In genomic region chr2:177670791-177671528, GRCh38 we compare ENCODE assay signal across 17 cellular contexts.
DNase-seq lines count a peak whose midpoint lies in the region; ATAC-seq and TF ChIP-seq lines count a peak whose summit lies in the region.
"Had no signal": no experiment of that assay in that cellular context is flagged by ENCODE, and none has a peak within 500 bp of the region (broad histone marks: within the 10 kb centered on the region; RNA-seq: fewer than 3 reads in every experiment).

No MANE protein-coding gene starts in this region.

- in situ Hi-C loops in SK-MEL-5 (cut with HindIII; ENCODE audit: low pct_unique_long_range_greater_than_20kb, low sequenced_read_pairs) = no loop called here

- no peaks in the 10 kb centered on the region for H3K27me3 Mint-ChIP-seq in mesothelial cell of epicardium (ENCODE audit: low read depth)

- peaks cover 8% of the 10 kb centered on the region for H3K9me3 ChIP-seq in WERI-Rb-1 (ENCODE audit: severe bottlenecking)
- H3K9me3 ChIP-seq: thoracic aorta had no signal

- ATAC-seq in GM18511 (IDR thresholded peaks at IDR 0.05; ENCODE audit: unreplicated experiment) (peak; percentile 59), GM21737 (IDR thresholded peaks at IDR 0.05; ENCODE audit: unreplicated experiment) (peak; percentile 60)
- ATAC-seq: activated T-helper 17 cell treated with anti-CD3 and anti-CD28 coated beads, Interleukin-2, amount 50 U/mL, for 72 hours; effector memory CD8-positive, alpha-beta T cell had no signal

- DNase-seq in SK-MEL-5 (ENCODE audit: low read depth, low spot score) (peak; percentile 41), mesothelial cell of epicardium (ENCODE audit: low spot score in 2 of 2, unreplicated experiment in 2 of 2) (no peak), NCI-H1092 treated with DMSO at 0.1 percent for 48 hours (lab: John Stamatoyannopoulos, UW) (no peak), WERI-Rb-1 (no peak), CD1c-positive myeloid dendritic cell (ENCODE audit: extremely low spot score) (no peak)
- DNase-seq in activated CD4-positive, alpha-beta T cell treated with anti-CD3 and anti-CD28 coated beads, Interleukin-2, amount 50 U/mL, for 4 hours = no peak
- DNase-seq: activated CD4-positive, alpha-beta T cell treated with anti-CD3 and anti-CD28 coated beads for 4 hours; effector memory CD8-positive, alpha-beta T cell; GM23248; NCI-H1417; SIG-M5 had no signal

- peak overlapping the region; percentile 80 for H3K27ac Mint-ChIP-seq in mesothelial cell of epicardium
- H3K27ac Mint-ChIP-seq: activated T-helper 17 cell treated with anti-CD3 and anti-CD28 coated beads, Interleukin-2, amount 50 U/mL, for 72 hours; effector memory CD8-positive, alpha-beta T cell had no signal

- no peak overlapping the region for H3K4me3 Mint-ChIP-seq in mesothelial cell of epicardium
- H3K4me3 Mint-ChIP-seq: activated T-helper 17 cell treated with anti-CD3 and anti-CD28 coated beads, Interleukin-2, amount 50 U/mL, for 72 hours; effector memory CD8-positive, alpha-beta T cell had no signal

- H3K36me3 Mint-ChIP-seq in mesothelial cell of epicardium = peaks cover 7% of the 10 kb centered on the region

- H3K27ac ChIP-seq in WERI-Rb-1 = no peak overlapping the region
- H3K27ac ChIP-seq: C4-2B, GM23248, skin epidermis, thoracic aorta had no signal

- H3K4me3 ChIP-seq in WERI-Rb-1 (ENCODE audit: low read depth, low read length) = no peak overlapping the region
- H3K4me3 ChIP-seq: GM23248, skin epidermis, thoracic aorta had no signal

- no peaks in the 10 kb centered on the region for H3K9me3 Mint-ChIP-seq in mesothelial cell of epicardium
- H3K9me3 Mint-ChIP-seq: activated T-helper 17 cell treated with anti-CD3 and anti-CD28 coated beads, Interleukin-2, amount 50 U/mL, for 72 hours; effector memory CD8-positive, alpha-beta T cell had no signal

- no peaks in the 10 kb centered on the region for H3K27me3 ChIP-seq in WERI-Rb-1 (ENCODE audit: insufficient read depth, low read depth, severe bottlenecking)

- no peak for TF ChIP-seq CTCF in mesothelial cell of epicardium (IDR thresholded peaks at IDR 0.05; ENCODE audit: unreplicated experiment)
- no peak for TF ChIP-seq CTCF in WERI-Rb-1 (IDR thresholded peaks at IDR 0.05; ENCODE audit: low read depth, low read length)

- H3K36me3 ChIP-seq in WERI-Rb-1 = no peaks in the 10 kb centered on the region
- H3K36me3 ChIP-seq: thoracic aorta had no signal

- peaks cover 42% of the 10 kb centered on the region for H3K4me1 Mint-ChIP-seq in mesothelial cell of epicardium
- H3K4me1 Mint-ChIP-seq: activated T-helper 17 cell treated with anti-CD3 and anti-CD28 coated beads, Interleukin-2, amount 50 U/mL, for 72 hours had no signal
